In the genomic region with DNA sequence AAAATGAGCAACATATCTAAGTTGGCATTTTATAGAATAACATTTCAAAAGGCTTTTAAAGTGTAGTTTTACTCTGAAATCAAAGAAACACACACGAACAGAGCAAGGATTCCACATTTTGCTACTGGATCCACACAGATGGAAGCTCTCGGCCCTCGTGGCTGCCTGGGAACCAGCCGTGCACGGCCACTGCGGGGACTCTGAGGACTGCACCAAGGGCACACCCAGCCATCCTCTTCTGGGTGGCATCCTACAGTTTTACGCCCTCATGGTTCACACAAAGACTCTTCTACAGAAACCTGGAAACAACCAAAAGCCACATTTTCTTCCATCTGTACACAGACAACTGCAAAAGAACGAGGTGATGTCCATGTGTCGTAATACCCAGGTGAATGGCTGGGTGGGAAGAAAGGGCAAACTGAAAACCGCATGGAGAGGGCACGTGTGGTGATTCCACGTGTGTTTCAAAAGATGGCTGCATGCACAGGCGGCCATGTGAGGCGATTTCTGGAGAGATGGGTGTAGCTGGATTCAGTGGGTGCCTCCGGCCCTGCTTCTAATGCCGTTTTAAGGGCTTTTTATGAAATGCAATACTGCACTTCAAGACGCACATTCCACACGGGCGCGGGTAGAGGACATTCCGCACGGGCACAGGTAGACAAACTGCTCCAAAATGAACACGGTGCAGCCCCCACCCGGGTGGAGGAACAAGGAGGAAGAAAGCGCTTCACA, we compare ENCODE assay signal across 22 cellular contexts. TPM values are rescaled to one million over a fixed set of nuclear protein-coding genes. Genes with fewer than 3 reads are reported as not detected.
DNase-seq lines count a peak whose midpoint lies in the region; TF ChIP-seq lines count a peak whose summit lies in the region.
"Had no signal": no experiment of that assay in that cellular context is flagged by ENCODE, and none has a peak within 500 bp of the region (broad histone marks: within the 10 kb centered on the region; RNA-seq: fewer than 3 reads in every experiment).

No MANE protein-coding gene starts in this region.

- DNase-seq in activated effector memory CD4-positive, alpha-beta T cell treated with anti-CD3 and anti-CD28 coated beads, Interleukin-2, amount 50 U/mL, for 16 hours: peak; percentile 41
- no peak for DNase-seq in activated effector memory CD4-positive, alpha-beta T cell treated with Interleukin-2 at 50 U/mL for 16 hours
- DNase-seq in WERI-Rb-1 (peak; percentile 6), suprapubic skin (ENCODE audit: low spot score in 2 of 2) (peak; percentile 49 to 72), A673 (ENCODE audit: low spot score) (no peak), trophoblast cell (no peak), SHP77 (lab: John Stamatoyannopoulos, UW) (no peak)
- DNase-seq: ACHN; DMS53; effector CD4-positive, alpha-beta T cell; GDM1; heart left ventricle; HFFc6; KG1; left colon; NCI-H1436 treated with DMSO at 0.1 percent for 48 hours; NCI-H2107; NCI-H446 treated with DMSO at 0.1 percent for 48 hours; T1000 had no signal

- no TSS peak for BruUV-seq in A673 (replicated peaks; lab: Mats Ljungman, UMichigan)

- H3K27ac ChIP-seq in WERI-Rb-1: no peak overlapping the region
- no peak overlapping the region for H3K27ac ChIP-seq in liver (ENCODE audit: low read depth in 1 of 2, low read length in 2 of 2)
- H3K27ac ChIP-seq in suprapubic skin: no peak overlapping the region
- H3K27ac ChIP-seq in A673 (ENCODE audit: low read depth, low read length, poor library complexity, severe bottlenecking): no peak overlapping the region
- H3K27ac ChIP-seq in trophoblast cell (ENCODE audit: low read depth, low read length): no peak overlapping the region
- H3K27ac ChIP-seq: BLaER1, heart left ventricle, vagina had no signal

- TF ChIP-seq CTCF in WERI-Rb-1 (IDR thresholded peaks at IDR 0.05; ENCODE audit: low read depth, low read length) (no peak), liver (IDR thresholded peaks at IDR 0.05; ENCODE audit: low read depth, low read length, missing input control) (no peak), suprapubic skin (IDR thresholded peaks at IDR 0.05) (no peak), A673 (conservative IDR thresholded peaks at IDR 0.05; ENCODE audit: low read depth, low read length) (no peak)

- H3K4me2 ChIP-seq in trophoblast cell (ENCODE audit: low read length): no peak overlapping the region
- H3K4me2 ChIP-seq: BLaER1 had no signal

- no peaks in the 10 kb centered on the region for H3K4me1 ChIP-seq in liver (ENCODE audit: control insufficient read depth in 4 of 4, insufficient read depth in 4 of 4, low read length in 3 of 4)
- no peaks in the 10 kb centered on the region for H3K4me1 ChIP-seq in suprapubic skin
- H3K4me1 ChIP-seq in A673 (ENCODE audit: insufficient read depth, low read length, poor library complexity, severe bottlenecking): no peaks in the 10 kb centered on the region
- H3K4me1 ChIP-seq in trophoblast cell (ENCODE audit: control insufficient read depth in 1 of 2, insufficient read depth in 2 of 2, low read length in 2 of 2): no peaks in the 10 kb centered on the region
- H3K4me1 ChIP-seq: heart left ventricle, vagina had no signal

- H2AFZ ChIP-seq in trophoblast cell (ENCODE audit: insufficient read depth, low read length, poor library complexity): no peak overlapping the region

- H2AK5ac ChIP-seq in trophoblast cell (ENCODE audit: low read length): no peak overlapping the region

- H4K8ac ChIP-seq in trophoblast cell (ENCODE audit: low read depth, low read length): no peak overlapping the region

- no peak overlapping the region for H2BK5ac ChIP-seq in trophoblast cell (ENCODE audit: low read depth, low read length, poor library complexity)

- H3K79me1 ChIP-seq in trophoblast cell (ENCODE audit: low read length): no peaks in the 10 kb centered on the region

- intact Hi-C loops in A673 (cut with micrococcal nuclease; ENCODE audit: unreplicated experiment): no loop called here

- H3K4me3 ChIP-seq in WERI-Rb-1 (ENCODE audit: low read depth, low read length) (no peak overlapping the region), liver (ENCODE audit: low read depth in 1 of 3, low read length in 3 of 3) (no peak overlapping the region), suprapubic skin (no peak overlapping the region), A673 (ENCODE audit: low read depth, low read length, poor library complexity, severe bottlenecking) (no peak overlapping the region), trophoblast cell (ENCODE audit: low read depth, low read length) (no peak overlapping the region)
- H3K4me3 ChIP-seq: BLaER1, heart left ventricle, vagina had no signal

- WGBS in liver: 93% methylated on average over 25 of the region's 25 CpGs
- WGBS in suprapubic skin: 88% methylated on average over 25 of the region's 25 CpGs
- no CpG with 5 or more reads among the region's 25 CpGs for WGBS in trophoblast cell (ENCODE audit: extremely low coverage, insufficient coverage, insufficient read length)

- no peak overlapping the region for H3K4ac ChIP-seq in trophoblast cell (ENCODE audit: low read depth, low read length)

- no peak overlapping the region for H4K91ac ChIP-seq in trophoblast cell (ENCODE audit: low read depth, low read length)

- H2BK120ac ChIP-seq in trophoblast cell (ENCODE audit: insufficient read depth, low read length, poor library complexity): no peak overlapping the region

- no peak for TF ChIP-seq RAD21 in liver (IDR thresholded peaks at IDR 0.05)

- H4K12ac ChIP-seq in trophoblast cell (ENCODE audit: low read depth, low read length): no peak overlapping the region

- no peak overlapping the region for H2BK12ac ChIP-seq in trophoblast cell (ENCODE audit: low read length)

- POLR2A ChIA-PET in A673 (lab: Charles Lee; ENCODE audit: low non-redundant PET): no interaction called here

- no peak for TF ChIP-seq EP300 in suprapubic skin (IDR thresholded peaks at IDR 0.05)

- CTCF ChIA-PET in A673 (lab: Charles Lee): no interaction called here

- H3K18ac ChIP-seq in trophoblast cell (ENCODE audit: low read length): no peak overlapping the region

- no peaks in the 10 kb centered on the region for H3K9me3 ChIP-seq in WERI-Rb-1 (ENCODE audit: severe bottlenecking)
- no peaks in the 10 kb centered on the region for H3K9me3 ChIP-seq in liver (ENCODE audit: control insufficient read depth in 4 of 4, low read length in 3 of 4)
- H3K9me3 ChIP-seq in suprapubic skin: no peaks in the 10 kb centered on the region
- H3K9me3 ChIP-seq in A673 (ENCODE audit: low read depth, low read length, poor library complexity, severe bottlenecking): no peaks in the 10 kb centered on the region
- peaks cover 6% of the 10 kb centered on the region for H3K9me3 ChIP-seq in trophoblast cell (ENCODE audit: insufficient read depth, low read depth, low read length)
- H3K9me3 ChIP-seq: vagina had no signal

- H3K14ac ChIP-seq in trophoblast cell (ENCODE audit: low read length): no peak overlapping the region

- H3K27me3 ChIP-seq in WERI-Rb-1 (ENCODE audit: insufficient read depth, low read depth, severe bottlenecking): no peaks in the 10 kb centered on the region
- H3K27me3 ChIP-seq in liver (ENCODE audit: control insufficient read depth in 4 of 4, insufficient read depth in 4 of 4, low read length in 3 of 4): no peaks in the 10 kb centered on the region
- H3K27me3 ChIP-seq in suprapubic skin: no peaks in the 10 kb centered on the region
- H3K27me3 ChIP-seq in A673 (replicated peaks; ENCODE audit: insufficient read depth, low read depth, low read length, poor library complexity): no peaks in the 10 kb centered on the region
- no peaks in the 10 kb centered on the region for H3K27me3 ChIP-seq in trophoblast cell (ENCODE audit: insufficient read depth, low read length)
- H3K27me3 ChIP-seq: BLaER1, heart left ventricle, vagina had no signal

- H3K23ac ChIP-seq in trophoblast cell (ENCODE audit: low read length): no peak overlapping the region

- H3K36me3 ChIP-seq in WERI-Rb-1 (peaks cover 74% of the 10 kb centered on the region), liver (ENCODE audit: control insufficient read depth in 4 of 4, insufficient read depth in 3 of 4, low read depth in 1 of 4, low read length in 3 of 4) (peaks cover 23 to 81% (median 46%) of the 10 kb centered on the region in 4 donors), suprapubic skin (peaks cover 98% of the 10 kb centered on the region), A673 (ENCODE audit: insufficient read depth, low read length, poor library complexity, severe bottlenecking) (peaks cover 48% of the 10 kb centered on the region), trophoblast cell (ENCODE audit: control insufficient read depth in 1 of 2, insufficient read depth in 2 of 2, low read length in 2 of 2) (peaks cover 73 to 81% of the 10 kb centered on the region in 2 experiments)

- no peak for TF ChIP-seq POLR2A in suprapubic skin (IDR thresholded peaks at IDR 0.05)

- no peaks in the 10 kb centered on the region for H3K79me2 ChIP-seq in trophoblast cell (ENCODE audit: control insufficient read depth, insufficient read depth, low read length, poor library complexity)

- H3K9ac ChIP-seq in liver (ENCODE audit: low read depth in 1 of 2, low read length in 2 of 2) (no peak overlapping the region), trophoblast cell (ENCODE audit: low read length) (no peak overlapping the region)
- H3K9ac ChIP-seq: BLaER1 had no signal

TF ChIP-seq in liver, 16 proteins besides CTCF, POLR2A, EP300 and RAD21:
- TF ChIP-seq ZBTB33 (IDR thresholded peaks at IDR 0.05) (no peak), YY1 (IDR thresholded peaks at IDR 0.05) (peak; percentile 19), GABPA (IDR thresholded peaks at IDR 0.05 in 1 of 2, conservative IDR thresholded peaks at IDR 0.05 in 1 of 2) (no peak)
- TF ChIP-seq, protein P1, sequence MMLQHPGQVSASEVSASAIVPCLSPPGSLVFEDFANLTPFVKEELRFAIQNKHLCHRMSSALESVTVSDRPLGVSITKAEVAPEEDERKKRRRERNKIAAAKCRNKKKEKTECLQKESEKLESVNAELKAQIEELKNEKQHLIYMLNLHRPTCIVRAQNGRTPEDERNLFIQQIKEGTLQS (IDR thresholded peaks at IDR 0.05): no peak

RNA-seq across cellular contexts. Expression of gene POFUT2, which starts 8.1 kb away (rescaled TPM):
- 10 to 100 TPM in 1 of 2 donors, 1 to 10 TPM in 1; 7.4 to 15.6 TPM for total RNA-seq in liver
- 1 to 10 TPM; 3.3 to 8.4 TPM for polyA plus RNA-seq in liver
- total RNA-seq in suprapubic skin: 10 to 100 TPM; 10.7 to 46.9 (median 20.0) TPM
- total RNA-seq in A673 (2021): 25.1 and 29.5 TPM in 2 replicates
- polyA plus RNA-seq in trophoblast cell (2013): 33.1 and 33.8 TPM in 2 replicates

Comparison
In these comparisons a context has a peak if more than half of its experiments do, and no peak if none do; other contexts are left out.
1. DNase-seq: peak in activated effector memory CD4-positive, alpha-beta T cell treated with anti-CD3 and anti-CD28 coated beads, Interleukin-2, amount 50 U/mL, for 16 hours (single experiment), WERI-Rb-1 (single experiment) and suprapubic skin (2 of 2); none in activated effector memory CD4-positive, alpha-beta T cell treated with Interleukin-2 at 50 U/mL for 16 hours (single experiment), A673 (single experiment), trophoblast cell (0 of 2) and SHP77 (0 of 2).